In the genomic region with DNA sequence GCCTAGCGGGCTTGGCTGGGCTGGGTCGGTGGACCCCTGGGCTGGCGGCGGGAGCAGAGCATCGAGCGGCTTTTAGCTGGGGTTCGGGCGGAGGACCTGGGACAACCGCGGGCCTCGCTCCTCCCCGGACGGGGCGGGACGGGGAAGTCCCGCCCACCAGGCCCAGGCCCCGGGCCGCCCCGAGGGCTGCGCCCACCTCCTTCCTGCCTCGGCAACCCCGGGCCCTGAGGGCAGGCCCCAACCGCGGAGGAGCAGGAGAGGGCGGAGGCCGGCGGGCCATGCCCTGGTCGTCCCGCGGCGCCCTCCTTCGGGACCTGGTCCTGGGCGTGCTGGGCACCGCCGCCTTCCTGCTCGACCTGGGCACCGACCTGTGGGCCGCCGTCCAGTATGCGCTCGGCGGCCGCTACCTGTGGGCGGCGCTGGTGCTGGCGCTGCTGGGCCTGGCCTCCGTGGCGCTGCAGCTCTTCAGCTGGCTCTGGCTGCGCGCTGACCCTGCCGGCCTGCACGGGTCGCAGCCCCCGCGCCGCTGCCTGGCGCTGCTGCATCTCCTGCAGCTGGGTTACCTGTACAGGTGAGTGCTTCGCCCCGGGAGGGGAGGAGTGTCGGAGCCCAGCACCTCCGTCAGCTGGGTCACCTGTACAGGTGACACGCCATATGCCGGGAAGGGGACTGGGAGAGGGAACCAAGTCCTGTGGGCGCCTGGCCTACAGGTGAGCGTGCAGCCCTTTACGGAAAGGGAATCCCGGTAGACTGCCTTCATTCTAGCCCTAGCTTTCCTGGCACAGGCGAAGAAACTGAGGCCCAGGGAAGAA, we compare ENCODE assay signal across 1 cellular context.
TF ChIP-seq lines count a peak whose summit lies in the region.

A gene with protein sequence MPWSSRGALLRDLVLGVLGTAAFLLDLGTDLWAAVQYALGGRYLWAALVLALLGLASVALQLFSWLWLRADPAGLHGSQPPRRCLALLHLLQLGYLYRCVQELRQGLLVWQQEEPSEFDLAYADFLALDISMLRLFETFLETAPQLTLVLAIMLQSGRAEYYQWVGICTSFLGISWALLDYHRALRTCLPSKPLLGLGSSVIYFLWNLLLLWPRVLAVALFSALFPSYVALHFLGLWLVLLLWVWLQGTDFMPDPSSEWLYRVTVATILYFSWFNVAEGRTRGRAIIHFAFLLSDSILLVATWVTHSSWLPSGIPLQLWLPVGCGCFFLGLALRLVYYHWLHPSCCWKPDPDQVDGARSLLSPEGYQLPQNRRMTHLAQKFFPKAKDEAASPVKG (plus strand): TSS at position 182 of the 812 bp plus-strand sequence. CDS start 97 bp downstream, at position 279.

TF ChIP-seq in HepG2, 621 proteins besides CTCF, POLR2A, EP300 and RAD21 (continued from another document and continues in another):
- TF ChIP-seq, protein P1, sequence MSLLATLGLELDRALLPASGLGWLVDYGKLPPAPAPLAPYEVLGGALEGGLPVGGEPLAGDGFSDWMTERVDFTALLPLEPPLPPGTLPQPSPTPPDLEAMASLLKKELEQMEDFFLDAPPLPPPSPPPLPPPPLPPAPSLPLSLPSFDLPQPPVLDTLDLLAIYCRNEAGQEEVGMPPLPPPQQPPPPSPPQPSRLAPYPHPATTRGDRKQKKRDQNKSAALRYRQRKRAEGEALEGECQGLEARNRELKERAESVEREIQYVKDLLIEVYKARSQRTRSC (CRISPR knock-in tag; IDR thresholded peaks at IDR 0.05; ENCODE audit: low read depth) = no peak
- no peak for TF ChIP-seq SNAI1 (CRISPR knock-in tag; IDR thresholded peaks at IDR 0.05; ENCODE audit: borderline replicate concordance)
- TF ChIP-seq NR2F6 (IDR thresholded peaks at IDR 0.05) = no peak
- no peak for TF ChIP-seq NR2F6 (CRISPR knock-in tag; IDR thresholded peaks at IDR 0.05)
- no peak for TF ChIP-seq TEAD3 (CRISPR knock-in tag; optimal IDR thresholded peaks at IDR 0.05; ENCODE audit: borderline replicate concordance)
- TF ChIP-seq, protein P2, sequence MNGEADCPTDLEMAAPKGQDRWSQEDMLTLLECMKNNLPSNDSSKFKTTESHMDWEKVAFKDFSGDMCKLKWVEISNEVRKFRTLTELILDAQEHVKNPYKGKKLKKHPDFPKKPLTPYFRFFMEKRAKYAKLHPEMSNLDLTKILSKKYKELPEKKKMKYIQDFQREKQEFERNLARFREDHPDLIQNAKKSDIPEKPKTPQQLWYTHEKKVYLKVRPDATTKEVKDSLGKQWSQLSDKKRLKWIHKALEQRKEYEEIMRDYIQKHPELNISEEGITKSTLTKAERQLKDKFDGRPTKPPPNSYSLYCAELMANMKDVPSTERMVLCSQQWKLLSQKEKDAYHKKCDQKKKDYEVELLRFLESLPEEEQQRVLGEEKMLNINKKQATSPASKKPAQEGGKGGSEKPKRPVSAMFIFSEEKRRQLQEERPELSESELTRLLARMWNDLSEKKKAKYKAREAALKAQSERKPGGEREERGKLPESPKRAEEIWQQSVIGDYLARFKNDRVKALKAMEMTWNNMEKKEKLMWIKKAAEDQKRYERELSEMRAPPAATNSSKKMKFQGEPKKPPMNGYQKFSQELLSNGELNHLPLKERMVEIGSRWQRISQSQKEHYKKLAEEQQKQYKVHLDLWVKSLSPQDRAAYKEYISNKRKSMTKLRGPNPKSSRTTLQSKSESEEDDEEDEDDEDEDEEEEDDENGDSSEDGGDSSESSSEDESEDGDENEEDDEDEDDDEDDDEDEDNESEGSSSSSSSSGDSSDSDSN (CRISPR knock-in tag; IDR thresholded peaks at IDR 0.05) = peak; percentile 57; the same call in 1 of the 2 replicates
- no peak for TF ChIP-seq RBAK (CRISPR knock-in tag; IDR thresholded peaks at IDR 0.05)
- TF ChIP-seq ZNF430 (CRISPR knock-in tag; IDR thresholded peaks at IDR 0.05) = no peak
- no peak for TF ChIP-seq NFE2 (CRISPR knock-in tag; IDR thresholded peaks at IDR 0.05)
- TF ChIP-seq, protein P3, sequence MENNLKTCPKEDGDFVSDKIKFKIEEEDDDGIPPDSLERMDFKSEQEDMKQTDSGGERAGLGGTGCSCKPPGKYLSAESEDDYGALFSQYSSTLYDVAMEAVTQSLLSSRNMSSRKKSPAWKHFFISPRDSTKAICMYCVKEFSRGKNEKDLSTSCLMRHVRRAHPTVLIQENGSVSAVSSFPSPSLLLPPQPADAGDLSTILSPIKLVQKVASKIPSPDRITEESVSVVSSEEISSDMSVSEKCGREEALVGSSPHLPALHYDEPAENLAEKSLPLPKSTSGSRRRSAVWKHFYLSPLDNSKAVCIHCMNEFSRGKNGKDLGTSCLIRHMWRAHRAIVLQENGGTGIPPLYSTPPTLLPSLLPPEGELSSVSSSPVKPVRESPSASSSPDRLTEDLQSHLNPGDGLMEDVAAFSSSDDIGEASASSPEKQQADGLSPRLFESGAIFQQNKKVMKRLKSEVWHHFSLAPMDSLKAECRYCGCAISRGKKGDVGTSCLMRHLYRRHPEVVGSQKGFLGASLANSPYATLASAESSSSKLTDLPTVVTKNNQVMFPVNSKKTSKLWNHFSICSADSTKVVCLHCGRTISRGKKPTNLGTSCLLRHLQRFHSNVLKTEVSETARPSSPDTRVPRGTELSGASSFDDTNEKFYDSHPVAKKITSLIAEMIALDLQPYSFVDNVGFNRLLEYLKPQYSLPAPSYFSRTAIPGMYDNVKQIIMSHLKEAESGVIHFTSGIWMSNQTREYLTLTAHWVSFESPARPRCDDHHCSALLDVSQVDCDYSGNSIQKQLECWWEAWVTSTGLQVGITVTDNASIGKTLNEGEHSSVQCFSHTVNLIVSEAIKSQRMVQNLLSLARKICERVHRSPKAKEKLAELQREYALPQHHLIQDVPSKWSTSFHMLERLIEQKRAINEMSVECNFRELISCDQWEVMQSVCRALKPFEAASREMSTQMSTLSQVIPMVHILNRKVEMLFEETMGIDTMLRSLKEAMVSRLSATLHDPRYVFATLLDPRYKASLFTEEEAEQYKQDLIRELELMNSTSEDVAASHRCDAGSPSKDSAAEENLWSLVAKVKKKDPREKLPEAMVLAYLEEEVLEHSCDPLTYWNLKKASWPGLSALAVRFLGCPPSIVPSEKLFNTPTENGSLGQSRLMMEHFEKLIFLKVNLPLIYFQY (CRISPR knock-in tag; IDR thresholded peaks at IDR 0.05; ENCODE audit: borderline replicate concordance) = no peak
- no peak for TF ChIP-seq SIN3B (IDR thresholded peaks at IDR 0.05; ENCODE audit: low read length)
- TF ChIP-seq IRX3 (CRISPR knock-in tag; IDR thresholded peaks at IDR 0.05; ENCODE audit: borderline replicate concordance, low read depth) = 0 out of 2 replicates have a peak, but pooled peaks have one; percentile 40
- TF ChIP-seq ZNF317 (CRISPR knock-in tag; IDR thresholded peaks at IDR 0.05) = no peak
- TF ChIP-seq, protein P4, sequence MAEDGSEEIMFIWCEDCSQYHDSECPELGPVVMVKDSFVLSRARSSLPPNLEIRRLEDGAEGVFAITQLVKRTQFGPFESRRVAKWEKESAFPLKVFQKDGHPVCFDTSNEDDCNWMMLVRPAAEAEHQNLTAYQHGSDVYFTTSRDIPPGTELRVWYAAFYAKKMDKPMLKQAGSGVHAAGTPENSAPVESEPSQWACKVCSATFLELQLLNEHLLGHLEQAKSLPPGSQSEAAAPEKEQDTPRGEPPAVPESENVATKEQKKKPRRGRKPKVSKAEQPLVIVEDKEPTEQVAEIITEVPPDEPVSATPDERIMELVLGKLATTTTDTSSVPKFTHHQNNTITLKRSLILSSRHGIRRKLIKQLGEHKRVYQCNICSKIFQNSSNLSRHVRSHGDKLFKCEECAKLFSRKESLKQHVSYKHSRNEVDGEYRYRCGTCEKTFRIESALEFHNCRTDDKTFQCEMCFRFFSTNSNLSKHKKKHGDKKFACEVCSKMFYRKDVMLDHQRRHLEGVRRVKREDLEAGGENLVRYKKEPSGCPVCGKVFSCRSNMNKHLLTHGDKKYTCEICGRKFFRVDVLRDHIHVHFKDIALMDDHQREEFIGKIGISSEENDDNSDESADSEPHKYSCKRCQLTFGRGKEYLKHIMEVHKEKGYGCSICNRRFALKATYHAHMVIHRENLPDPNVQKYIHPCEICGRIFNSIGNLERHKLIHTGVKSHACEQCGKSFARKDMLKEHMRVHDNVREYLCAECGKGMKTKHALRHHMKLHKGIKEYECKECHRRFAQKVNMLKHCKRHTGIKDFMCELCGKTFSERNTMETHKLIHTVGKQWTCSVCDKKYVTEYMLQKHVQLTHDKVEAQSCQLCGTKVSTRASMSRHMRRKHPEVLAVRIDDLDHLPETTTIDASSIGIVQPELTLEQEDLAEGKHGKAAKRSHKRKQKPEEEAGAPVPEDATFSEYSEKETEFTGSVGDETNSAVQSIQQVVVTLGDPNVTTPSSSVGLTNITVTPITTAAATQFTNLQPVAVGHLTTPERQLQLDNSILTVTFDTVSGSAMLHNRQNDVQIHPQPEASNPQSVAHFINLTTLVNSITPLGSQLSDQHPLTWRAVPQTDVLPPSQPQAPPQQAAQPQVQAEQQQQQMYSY (CRISPR knock-in tag; IDR thresholded peaks at IDR 0.05) = no peak
- TF ChIP-seq, protein P5, sequence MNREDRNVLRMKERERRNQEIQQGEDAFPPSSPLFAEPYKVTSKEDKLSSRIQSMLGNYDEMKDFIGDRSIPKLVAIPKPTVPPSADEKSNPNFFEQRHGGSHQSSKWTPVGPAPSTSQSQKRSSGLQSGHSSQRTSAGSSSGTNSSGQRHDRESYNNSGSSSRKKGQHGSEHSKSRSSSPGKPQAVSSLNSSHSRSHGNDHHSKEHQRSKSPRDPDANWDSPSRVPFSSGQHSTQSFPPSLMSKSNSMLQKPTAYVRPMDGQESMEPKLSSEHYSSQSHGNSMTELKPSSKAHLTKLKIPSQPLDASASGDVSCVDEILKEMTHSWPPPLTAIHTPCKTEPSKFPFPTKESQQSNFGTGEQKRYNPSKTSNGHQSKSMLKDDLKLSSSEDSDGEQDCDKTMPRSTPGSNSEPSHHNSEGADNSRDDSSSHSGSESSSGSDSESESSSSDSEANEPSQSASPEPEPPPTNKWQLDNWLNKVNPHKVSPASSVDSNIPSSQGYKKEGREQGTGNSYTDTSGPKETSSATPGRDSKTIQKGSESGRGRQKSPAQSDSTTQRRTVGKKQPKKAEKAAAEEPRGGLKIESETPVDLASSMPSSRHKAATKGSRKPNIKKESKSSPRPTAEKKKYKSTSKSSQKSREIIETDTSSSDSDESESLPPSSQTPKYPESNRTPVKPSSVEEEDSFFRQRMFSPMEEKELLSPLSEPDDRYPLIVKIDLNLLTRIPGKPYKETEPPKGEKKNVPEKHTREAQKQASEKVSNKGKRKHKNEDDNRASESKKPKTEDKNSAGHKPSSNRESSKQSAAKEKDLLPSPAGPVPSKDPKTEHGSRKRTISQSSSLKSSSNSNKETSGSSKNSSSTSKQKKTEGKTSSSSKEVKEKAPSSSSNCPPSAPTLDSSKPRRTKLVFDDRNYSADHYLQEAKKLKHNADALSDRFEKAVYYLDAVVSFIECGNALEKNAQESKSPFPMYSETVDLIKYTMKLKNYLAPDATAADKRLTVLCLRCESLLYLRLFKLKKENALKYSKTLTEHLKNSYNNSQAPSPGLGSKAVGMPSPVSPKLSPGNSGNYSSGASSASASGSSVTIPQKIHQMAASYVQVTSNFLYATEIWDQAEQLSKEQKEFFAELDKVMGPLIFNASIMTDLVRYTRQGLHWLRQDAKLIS (CRISPR knock-in tag; IDR thresholded peaks at IDR 0.05) = no peak
- TF ChIP-seq, protein P6, sequence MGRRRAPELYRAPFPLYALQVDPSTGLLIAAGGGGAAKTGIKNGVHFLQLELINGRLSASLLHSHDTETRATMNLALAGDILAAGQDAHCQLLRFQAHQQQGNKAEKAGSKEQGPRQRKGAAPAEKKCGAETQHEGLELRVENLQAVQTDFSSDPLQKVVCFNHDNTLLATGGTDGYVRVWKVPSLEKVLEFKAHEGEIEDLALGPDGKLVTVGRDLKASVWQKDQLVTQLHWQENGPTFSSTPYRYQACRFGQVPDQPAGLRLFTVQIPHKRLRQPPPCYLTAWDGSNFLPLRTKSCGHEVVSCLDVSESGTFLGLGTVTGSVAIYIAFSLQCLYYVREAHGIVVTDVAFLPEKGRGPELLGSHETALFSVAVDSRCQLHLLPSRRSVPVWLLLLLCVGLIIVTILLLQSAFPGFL (CRISPR knock-in tag; IDR thresholded peaks at IDR 0.05) = no peak
- TF ChIP-seq, protein P7, sequence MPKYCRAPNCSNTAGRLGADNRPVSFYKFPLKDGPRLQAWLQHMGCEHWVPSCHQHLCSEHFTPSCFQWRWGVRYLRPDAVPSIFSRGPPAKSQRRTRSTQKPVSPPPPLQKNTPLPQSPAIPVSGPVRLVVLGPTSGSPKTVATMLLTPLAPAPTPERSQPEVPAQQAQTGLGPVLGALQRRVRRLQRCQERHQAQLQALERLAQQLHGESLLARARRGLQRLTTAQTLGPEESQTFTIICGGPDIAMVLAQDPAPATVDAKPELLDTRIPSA (CRISPR knock-in tag; IDR thresholded peaks at IDR 0.05; ENCODE audit: borderline replicate concordance) = no peak
- TF ChIP-seq FOXK1 (CRISPR knock-in tag; IDR thresholded peaks at IDR 0.05; ENCODE audit: borderline replicate concordance, low read depth) = no peak
- no peak for TF ChIP-seq KLF9 (CRISPR knock-in tag; IDR thresholded peaks at IDR 0.05; ENCODE audit: low read depth)
- TF ChIP-seq SCMH1 (CRISPR knock-in tag; IDR thresholded peaks at IDR 0.05; ENCODE audit: borderline replicate concordance) = no peak
- no peak for TF ChIP-seq XBP1 (CRISPR knock-in tag; IDR thresholded peaks at IDR 0.05)
- TF ChIP-seq ZNF883 (CRISPR knock-in tag; IDR thresholded peaks at IDR 0.05; ENCODE audit: not compliant biosample characterization) = no peak
- no peak for TF ChIP-seq ZBTB21 (CRISPR knock-in tag; IDR thresholded peaks at IDR 0.05)
- TF ChIP-seq, protein P8, sequence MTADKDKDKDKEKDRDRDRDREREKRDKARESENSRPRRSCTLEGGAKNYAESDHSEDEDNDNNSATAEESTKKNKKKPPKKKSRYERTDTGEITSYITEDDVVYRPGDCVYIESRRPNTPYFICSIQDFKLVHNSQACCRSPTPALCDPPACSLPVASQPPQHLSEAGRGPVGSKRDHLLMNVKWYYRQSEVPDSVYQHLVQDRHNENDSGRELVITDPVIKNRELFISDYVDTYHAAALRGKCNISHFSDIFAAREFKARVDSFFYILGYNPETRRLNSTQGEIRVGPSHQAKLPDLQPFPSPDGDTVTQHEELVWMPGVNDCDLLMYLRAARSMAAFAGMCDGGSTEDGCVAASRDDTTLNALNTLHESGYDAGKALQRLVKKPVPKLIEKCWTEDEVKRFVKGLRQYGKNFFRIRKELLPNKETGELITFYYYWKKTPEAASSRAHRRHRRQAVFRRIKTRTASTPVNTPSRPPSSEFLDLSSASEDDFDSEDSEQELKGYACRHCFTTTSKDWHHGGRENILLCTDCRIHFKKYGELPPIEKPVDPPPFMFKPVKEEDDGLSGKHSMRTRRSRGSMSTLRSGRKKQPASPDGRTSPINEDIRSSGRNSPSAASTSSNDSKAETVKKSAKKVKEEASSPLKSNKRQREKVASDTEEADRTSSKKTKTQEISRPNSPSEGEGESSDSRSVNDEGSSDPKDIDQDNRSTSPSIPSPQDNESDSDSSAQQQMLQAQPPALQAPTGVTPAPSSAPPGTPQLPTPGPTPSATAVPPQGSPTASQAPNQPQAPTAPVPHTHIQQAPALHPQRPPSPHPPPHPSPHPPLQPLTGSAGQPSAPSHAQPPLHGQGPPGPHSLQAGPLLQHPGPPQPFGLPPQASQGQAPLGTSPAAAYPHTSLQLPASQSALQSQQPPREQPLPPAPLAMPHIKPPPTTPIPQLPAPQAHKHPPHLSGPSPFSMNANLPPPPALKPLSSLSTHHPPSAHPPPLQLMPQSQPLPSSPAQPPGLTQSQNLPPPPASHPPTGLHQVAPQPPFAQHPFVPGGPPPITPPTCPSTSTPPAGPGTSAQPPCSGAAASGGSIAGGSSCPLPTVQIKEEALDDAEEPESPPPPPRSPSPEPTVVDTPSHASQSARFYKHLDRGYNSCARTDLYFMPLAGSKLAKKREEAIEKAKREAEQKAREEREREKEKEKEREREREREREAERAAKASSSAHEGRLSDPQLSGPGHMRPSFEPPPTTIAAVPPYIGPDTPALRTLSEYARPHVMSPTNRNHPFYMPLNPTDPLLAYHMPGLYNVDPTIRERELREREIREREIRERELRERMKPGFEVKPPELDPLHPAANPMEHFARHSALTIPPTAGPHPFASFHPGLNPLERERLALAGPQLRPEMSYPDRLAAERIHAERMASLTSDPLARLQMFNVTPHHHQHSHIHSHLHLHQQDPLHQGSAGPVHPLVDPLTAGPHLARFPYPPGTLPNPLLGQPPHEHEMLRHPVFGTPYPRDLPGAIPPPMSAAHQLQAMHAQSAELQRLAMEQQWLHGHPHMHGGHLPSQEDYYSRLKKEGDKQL (CRISPR knock-in tag; IDR thresholded peaks at IDR 0.05; ENCODE audit: low read depth) = no peak
